ENCODE assay signal across 10 cellular contexts in the genomic region with DNA sequence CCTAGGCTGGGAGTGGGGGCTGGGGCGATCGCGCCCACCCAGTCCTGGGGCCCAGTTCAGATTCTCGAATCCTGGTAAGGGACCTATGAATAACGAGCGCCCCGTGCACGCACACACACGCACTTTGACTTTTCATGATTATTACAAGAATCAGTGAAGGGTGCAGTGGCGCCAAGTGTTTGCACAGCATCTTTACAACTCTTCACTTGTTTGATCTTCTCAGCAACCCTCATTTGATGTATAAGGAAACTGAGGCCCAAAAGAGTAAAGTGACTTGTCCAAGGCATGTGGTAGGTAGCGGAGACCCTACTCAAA. TPM values are rescaled to one million over a fixed set of nuclear protein-coding genes. Genes with fewer than 3 reads are reported as not detected.
DNase-seq lines count a peak whose midpoint lies in the region; ATAC-seq and TF ChIP-seq lines count a peak whose summit lies in the region.
"Had no signal": no experiment of that assay in that cellular context is flagged by ENCODE, and none has a peak within 500 bp of the region (broad histone marks: within the 10 kb centered on the region; RNA-seq: fewer than 3 reads in every experiment).

No MANE protein-coding gene starts in this region.

- intact Hi-C loops in mucosa of descending colon (cut with DNase I, micrococcal nuclease): no loop called here

- H3K27me3 Mint-ChIP-seq in activated T-cell treated with anti-CD3 and anti-CD28 coated beads, Interleukin-2, amount 50 U/mL, for 4 hours (ENCODE audit: low read depth): peaks cover 37% of the 10 kb centered on the region

- H3K4me3 ChIP-seq in astrocyte of the cerebellum (ENCODE audit: low read depth, low read length) (peak overlapping the region; percentile 36), mucosa of descending colon (no peak overlapping the region), thoracic aorta (peak overlapping the region; percentile 75)

- H3K27ac ChIP-seq in thoracic aorta: no peak overlapping the region

- no peak for TF ChIP-seq CTCF in astrocyte of the cerebellum (IDR thresholded peaks at IDR 0.05; ENCODE audit: low read depth, low read length, missing control alignments)
- peak; percentile 7 for TF ChIP-seq CTCF in mucosa of descending colon (IDR thresholded peaks at IDR 0.05)
- TF ChIP-seq CTCF in thoracic aorta (IDR thresholded peaks at IDR 0.05): no peak

- peaks cover 28% of the 10 kb centered on the region for H3K4me1 ChIP-seq in mucosa of descending colon (ENCODE audit: low read depth)
- H3K4me1 ChIP-seq in thoracic aorta (ENCODE audit: control insufficient read depth in 1 of 2, low read depth in 2 of 2): peaks cover 6 to 22% of the 10 kb centered on the region in 2 donors

- no peaks in the 10 kb centered on the region for H3K36me3 ChIP-seq in mucosa of descending colon (ENCODE audit: low read depth)
- H3K36me3 ChIP-seq in thoracic aorta: no peaks in the 10 kb centered on the region

- no peaks in the 10 kb centered on the region for H3K9me3 Mint-ChIP-seq in activated T-cell treated with anti-CD3 and anti-CD28 coated beads, Interleukin-2, amount 50 U/mL, for 4 hours

- no peaks in the 10 kb centered on the region for H3K27me3 ChIP-seq in thoracic aorta (replicated peaks; ENCODE audit: insufficient read depth)

- in situ Hi-C loops in astrocyte of the cerebellum (cut with HindIII; ENCODE audit: low sequenced_read_pairs): no loop called here

- no peak for DNase-seq in activated T-cell treated with anti-CD3 and anti-CD28 coated beads, Interleukin-2, amount 50 U/mL, for 4 hours
- DNase-seq in activated T-cell treated with anti-CD3 and anti-CD28 coated beads, Interleukin-2, amount 50 U/mL, for 48 hours: no peak
- no peak for DNase-seq in astrocyte of the cerebellum (ENCODE audit: low read depth)
- no peak for DNase-seq in mucosa of descending colon
- DNase-seq in thoracic aorta (ENCODE audit: low spot score): no peak
- no peak for DNase-seq in HCEC 1CT
- DNase-seq in AML-193 (lab: John Stamatoyannopoulos, UW): no peak
- DNase-seq: NCI-H524 treated with DMSO at 0.1 percent for 48 hours had no signal

- no peaks in the 10 kb centered on the region for H3K36me3 Mint-ChIP-seq in activated T-cell treated with anti-CD3 and anti-CD28 coated beads, Interleukin-2, amount 50 U/mL, for 4 hours (ENCODE audit: insufficient read depth)
- H3K36me3 Mint-ChIP-seq: IgD-negative memory B cell had no signal

- no peak for ATAC-seq in activated T-cell treated with anti-CD3 and anti-CD28 coated beads, Interleukin-2, amount 50 U/mL, for 4 hours
- ATAC-seq in mucosa of descending colon (no peak), thoracic aorta (ENCODE audit: insufficient number of reproducible peaks, low FRiP score, low read depth) (no peak), HG03159 (IDR thresholded peaks at IDR 0.05; ENCODE audit: unreplicated experiment) (no peak)

- peaks cover 24% of the 10 kb centered on the region for H3K4me1 Mint-ChIP-seq in activated T-cell treated with anti-CD3 and anti-CD28 coated beads, Interleukin-2, amount 50 U/mL, for 4 hours (ENCODE audit: low read depth)

- H3K4me3 Mint-ChIP-seq in activated T-cell treated with anti-CD3 and anti-CD28 coated beads, Interleukin-2, amount 50 U/mL, for 4 hours: peak overlapping the region; percentile 24

- no peaks in the 10 kb centered on the region for H3K9me3 ChIP-seq in mucosa of descending colon
- no peaks in the 10 kb centered on the region for H3K9me3 ChIP-seq in thoracic aorta

RNA-seq across cellular contexts. Expression of gene LRFN2, which starts 0.9 kb away (rescaled TPM):
- total RNA-seq in activated T-cell treated with anti-CD3 and anti-CD28 coated beads, Interleukin-2, amount 50 U/mL, for 4 hours: not detected
- total RNA-seq in mucosa of descending colon: under 1 TPM; 0.14 to 0.29 (median 0.16) TPM
- total RNA-seq in thoracic aorta: not detected
